Comparison of ENCODE assay signal across 1 cellular context in genomic region chr1:3732747-3733602, GRCh38.
TF ChIP-seq lines count a peak whose summit lies in the region.

No MANE protein-coding gene starts in this region.

TF ChIP-seq in IMR-90, 13 proteins besides CTCF, POLR2A, EP300 and RAD21 (continued from another document):
- no peak for TF ChIP-seq FOS (IDR thresholded peaks at IDR 0.05; ENCODE audit: low read depth, low read length)
- no peak for TF ChIP-seq RCOR1 (IDR thresholded peaks at IDR 0.05; ENCODE audit: insufficient replicate concordance, low read length)
TF ChIP-seq in IMR-90: peak in this region for 0.
